12 cellular contexts compared by ENCODE assay signal in genomic region chr17:79969906-79970305, GRCh38.
A peak's percentile ranks its signal among the peaks of the same experiment; 100 is the strongest.
DNase-seq lines count a peak whose midpoint lies in the region; FAIRE-seq and TF ChIP-seq lines count a peak whose summit lies in the region.
"Had no signal": no experiment of that assay in that cellular context is flagged by ENCODE, and none has a peak within 500 bp of the region (broad histone marks: within the 10 kb centered on the region; RNA-seq: fewer than 3 reads in every experiment).

No MANE protein-coding gene starts in this region.

- H3K4me2 ChIP-seq in keratinocyte (ENCODE audit: control insufficient read depth, extremely low read depth, insufficient read depth, low read depth, low read length): peak overlapping the region; percentile 42

- no peak overlapping the region for H3K4me3 ChIP-seq in breast epithelium
- H3K4me3 ChIP-seq in epithelial cell of esophagus (ENCODE audit: low read length): no peak overlapping the region
- H3K4me3 ChIP-seq in keratinocyte (ENCODE audit: control insufficient read depth in 2 of 3, extremely low read depth in 1 of 3, insufficient read depth in 2 of 3, low read depth in 1 of 3, low read length in 3 of 3): no peak overlapping the region
- H3K4me3 ChIP-seq: BLaER1 treated with 17β-estradiol and CSF1 and Interleukin-3, amounts not matched to agents 10 nM and 100 nM; GM23248 had no signal

- H3K36me3 Mint-ChIP-seq in MCF 10A (ENCODE audit: insufficient read depth, unreplicated experiment): peaks cover 27% of the 10 kb centered on the region
- H3K36me3 Mint-ChIP-seq: CD4-positive, CD25-positive, alpha-beta regulatory T cell had no signal

- peak; percentile 90 for FAIRE-seq in keratinocyte (lab: Jason Lieb, UNC)
- no peak for FAIRE-seq in HTR-8/SVneo (lab: Jason Lieb, UNC)
- FAIRE-seq: H54 had no signal

- no peak for TF ChIP-seq CTCF in MCF 10A (IDR thresholded peaks at IDR 0.05; ENCODE audit: unreplicated experiment)
- no peak for TF ChIP-seq CTCF in breast epithelium (IDR thresholded peaks at IDR 0.05)
- TF ChIP-seq CTCF in epithelial cell of esophagus (IDR thresholded peaks at IDR 0.05; ENCODE audit: insufficient read depth, low read depth, low read length, missing control alignments): no peak
- TF ChIP-seq CTCF in keratinocyte (optimal IDR thresholded peaks at IDR 0.05 in 1 of 3, IDR thresholded peaks at IDR 0.05 in 1 of 3, conservative IDR thresholded peaks at IDR 0.05 in 1 of 3; ENCODE audit: extremely low read depth in 1 of 3, insufficient read depth in 2 of 3, low read length in 3 of 3): no peak

- H3K27me3 ChIP-seq in breast epithelium (no peaks in the 10 kb centered on the region), keratinocyte (ENCODE audit: control insufficient read depth, extremely low read depth, insufficient read depth, low read length) (no peaks in the 10 kb centered on the region)
- H3K27me3 ChIP-seq: BLaER1 treated with 17β-estradiol and CSF1 and Interleukin-3, amounts not matched to agents 10 nM and 100 nM had no signal

- no peak overlapping the region for H3K4me3 Mint-ChIP-seq in MCF 10A (ENCODE audit: unreplicated experiment)
- H3K4me3 Mint-ChIP-seq: CD4-positive, CD25-positive, alpha-beta regulatory T cell had no signal

- no peak overlapping the region for H3K27ac ChIP-seq in breast epithelium
- H3K27ac ChIP-seq in keratinocyte (ENCODE audit: control insufficient read depth, insufficient read depth, low read length): peak overlapping the region; percentile 40
- H3K27ac ChIP-seq: 22Rv1; BLaER1 treated with 17β-estradiol and CSF1 and Interleukin-3, amounts not matched to agents 10 nM and 100 nM; GM23248 had no signal

- H3K4me1 ChIP-seq in breast epithelium: no peaks in the 10 kb centered on the region
- peaks cover 7% of the 10 kb centered on the region for H3K4me1 ChIP-seq in keratinocyte (ENCODE audit: control insufficient read depth, extremely low read depth, insufficient read depth, low read length)

- no peaks in the 10 kb centered on the region for H3K9me1 ChIP-seq in keratinocyte (ENCODE audit: control insufficient read depth, extremely low read depth, insufficient read depth, low read length)

- CTCF ChIA-PET in MCF 10A (lab: Yijun Ruan, JAX): no interaction called here

- H2AFZ ChIP-seq in keratinocyte (ENCODE audit: control insufficient read depth, low read length): no peak overlapping the region
- H2AFZ ChIP-seq: GM23248 had no signal

- peaks cover 0 to 4% of the 10 kb centered on the region in 2 donors for H3K9me3 ChIP-seq in breast epithelium
- no peaks in the 10 kb centered on the region for H3K9me3 ChIP-seq in keratinocyte (ENCODE audit: control insufficient read depth, low read depth, low read length)
- H3K9me3 ChIP-seq: BLaER1 treated with 17β-estradiol and CSF1 and Interleukin-3, amounts not matched to agents 10 nM and 100 nM had no signal

- H3K9me3 Mint-ChIP-seq in MCF 10A (ENCODE audit: unreplicated experiment): no peaks in the 10 kb centered on the region

- no peaks in the 10 kb centered on the region for H4K20me1 ChIP-seq in keratinocyte (ENCODE audit: control insufficient read depth, extremely low read depth, insufficient read depth, low read length)

- H3K9ac ChIP-seq in keratinocyte (ENCODE audit: control insufficient read depth, extremely low read depth, insufficient read depth, low read length): peak overlapping the region; percentile 24
- H3K9ac ChIP-seq: BLaER1 treated with 17β-estradiol and CSF1 and Interleukin-3, amounts not matched to agents 10 nM and 100 nM; GM23248 had no signal

- BruUV-seq in MCF 10A (replicated peaks; lab: Mats Ljungman, UMichigan): no TSS peak

- intact Hi-C loops in MCF 10A (cut with micrococcal nuclease) (no loop called here), breast epithelium (cut with DNase I; ENCODE audit: low total_unique reads) (no loop called here)

- no peak for DNase-seq in MCF 10A (ENCODE audit: unreplicated experiment)
- DNase-seq in breast epithelium (ENCODE audit: low spot score in 2 of 2): no peak
- DNase-seq in epithelial cell of esophagus (ENCODE audit: low read depth): peak; percentile 89
- DNase-seq in keratinocyte (ENCODE audit: low read depth, low spot score): peak; percentile 44
- no peak for DNase-seq in mucosa of gallbladder (ENCODE audit: low spot score)
- no peak for DNase-seq in HTR-8/SVneo (ENCODE audit: insufficient read length, low spot score)
- DNase-seq in Ammon's horn (ENCODE audit: low spot score): no peak
- DNase-seq: GM23248 had no signal

- no peaks in the 10 kb centered on the region for H3K79me2 ChIP-seq in keratinocyte (ENCODE audit: control insufficient read depth, insufficient read depth, low read length)

- peaks cover 17% of the 10 kb centered on the region for H3K4me1 Mint-ChIP-seq in MCF 10A (ENCODE audit: insufficient read depth, unreplicated experiment)

- no peak for TF ChIP-seq POLR2A in breast epithelium (IDR thresholded peaks at IDR 0.05)

- no peaks in the 10 kb centered on the region for H3K27me3 Mint-ChIP-seq in MCF 10A (ENCODE audit: insufficient read depth, unreplicated experiment)

- H3K36me3 ChIP-seq in breast epithelium (no peaks in the 10 kb centered on the region), keratinocyte (ENCODE audit: control insufficient read depth in 2 of 2, extremely low read depth in 1 of 2, insufficient read depth in 2 of 2, low read length in 2 of 2) (no peaks in the 10 kb centered on the region)

- peak overlapping the region; percentile 73 for H3K27ac Mint-ChIP-seq in MCF 10A (ENCODE audit: low read depth, unreplicated experiment)

- dilution Hi-C loops in keratinocyte (cut with MboI; ENCODE audit: extremely low pct_ligation_motif_present, low sequenced_read_pairs): no loop called here

- POLR2A ChIA-PET in MCF 10A (lab: Yijun Ruan, JAX): interaction anchor here (0.6 to 1.6 kb wide), 2 partner anchors 23 to 133 kb away, joined by 4 to 7 read pairs; no protein-coding TSS in a partner anchor

Comparison
In these comparisons a context has a peak if more than half of its experiments do, and no peak if none do; other contexts are left out.
1. DNase-seq: peak in epithelial cell of esophagus (single experiment) and keratinocyte (single experiment); none in MCF 10A (single experiment), breast epithelium (0 of 2), mucosa of gallbladder (single experiment), HTR-8/SVneo (single experiment) and Ammon's horn (single experiment).